Comparison of ENCODE assay signal across 1 cellular context in the genomic region with DNA sequence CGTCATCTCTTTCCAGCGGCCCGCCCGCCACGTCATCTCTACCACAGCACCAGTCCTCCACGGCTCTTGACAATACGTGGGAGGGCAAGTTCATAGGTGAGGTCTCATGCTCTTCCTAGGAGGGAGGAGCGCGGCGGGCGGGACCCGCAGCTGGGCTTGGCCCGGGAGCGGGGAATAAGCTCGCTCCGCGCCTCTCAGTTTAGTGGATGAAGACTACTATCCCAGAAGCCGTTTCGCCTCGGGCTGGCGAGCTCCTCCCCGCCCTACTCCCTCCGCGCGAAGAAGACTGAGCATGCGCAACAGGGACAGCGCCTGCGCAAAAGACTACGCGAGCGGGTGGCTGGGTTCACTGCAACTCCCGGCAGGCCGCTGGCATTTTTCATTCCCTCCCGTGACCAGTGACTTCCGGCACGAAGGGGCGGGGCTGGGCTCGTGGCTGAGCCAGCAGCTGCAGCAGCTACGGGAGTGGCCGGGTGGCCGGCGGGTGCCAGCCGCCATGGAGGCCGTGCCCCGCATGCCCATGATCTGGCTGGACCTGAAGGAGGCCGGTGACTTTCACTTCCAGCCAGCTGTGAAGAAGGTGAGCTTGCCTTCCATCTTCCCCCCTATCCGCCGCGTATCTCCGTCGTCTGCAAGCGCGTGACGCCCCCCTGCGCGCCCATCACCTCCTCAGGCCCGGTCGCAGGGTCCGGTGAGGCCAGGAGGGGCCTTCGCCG.
A peak's percentile ranks its signal among the peaks of the same experiment; 100 is the strongest.
TF ChIP-seq lines count a peak whose summit lies in the region.

A gene with protein sequence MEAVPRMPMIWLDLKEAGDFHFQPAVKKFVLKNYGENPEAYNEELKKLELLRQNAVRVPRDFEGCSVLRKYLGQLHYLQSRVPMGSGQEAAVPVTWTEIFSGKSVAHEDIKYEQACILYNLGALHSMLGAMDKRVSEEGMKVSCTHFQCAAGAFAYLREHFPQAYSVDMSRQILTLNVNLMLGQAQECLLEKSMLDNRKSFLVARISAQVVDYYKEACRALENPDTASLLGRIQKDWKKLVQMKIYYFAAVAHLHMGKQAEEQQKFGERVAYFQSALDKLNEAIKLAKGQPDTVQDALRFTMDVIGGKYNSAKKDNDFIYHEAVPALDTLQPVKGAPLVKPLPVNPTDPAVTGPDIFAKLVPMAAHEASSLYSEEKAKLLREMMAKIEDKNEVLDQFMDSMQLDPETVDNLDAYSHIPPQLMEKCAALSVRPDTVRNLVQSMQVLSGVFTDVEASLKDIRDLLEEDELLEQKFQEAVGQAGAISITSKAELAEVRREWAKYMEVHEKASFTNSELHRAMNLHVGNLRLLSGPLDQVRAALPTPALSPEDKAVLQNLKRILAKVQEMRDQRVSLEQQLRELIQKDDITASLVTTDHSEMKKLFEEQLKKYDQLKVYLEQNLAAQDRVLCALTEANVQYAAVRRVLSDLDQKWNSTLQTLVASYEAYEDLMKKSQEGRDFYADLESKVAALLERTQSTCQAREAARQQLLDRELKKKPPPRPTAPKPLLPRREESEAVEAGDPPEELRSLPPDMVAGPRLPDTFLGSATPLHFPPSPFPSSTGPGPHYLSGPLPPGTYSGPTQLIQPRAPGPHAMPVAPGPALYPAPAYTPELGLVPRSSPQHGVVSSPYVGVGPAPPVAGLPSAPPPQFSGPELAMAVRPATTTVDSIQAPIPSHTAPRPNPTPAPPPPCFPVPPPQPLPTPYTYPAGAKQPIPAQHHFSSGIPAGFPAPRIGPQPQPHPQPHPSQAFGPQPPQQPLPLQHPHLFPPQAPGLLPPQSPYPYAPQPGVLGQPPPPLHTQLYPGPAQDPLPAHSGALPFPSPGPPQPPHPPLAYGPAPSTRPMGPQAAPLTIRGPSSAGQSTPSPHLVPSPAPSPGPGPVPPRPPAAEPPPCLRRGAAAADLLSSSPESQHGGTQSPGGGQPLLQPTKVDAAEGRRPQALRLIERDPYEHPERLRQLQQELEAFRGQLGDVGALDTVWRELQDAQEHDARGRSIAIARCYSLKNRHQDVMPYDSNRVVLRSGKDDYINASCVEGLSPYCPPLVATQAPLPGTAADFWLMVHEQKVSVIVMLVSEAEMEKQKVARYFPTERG (N-terminal part only) (plus strand): TSS at position 421 of the 716 bp plus-strand sequence. CDS start 76 bp downstream, at position 497.

TF ChIP-seq in A549, 52 proteins besides CTCF, POLR2A, EP300 and RAD21 (continued from another document):
- 0 out of 2 replicates have a peak, but pooled peaks have one; percentile 30 for TF ChIP-seq EHF (CRISPR knock-in tag; IDR thresholded peaks at IDR 0.05)
- TF ChIP-seq CHD2 (IDR thresholded peaks at IDR 0.05; ENCODE audit: low read length, partially characterized antibody), result no peak
- TF ChIP-seq PHF8 (IDR thresholded peaks at IDR 0.05; ENCODE audit: borderline replicate concordance, low read depth), result peak; percentile 95
- no peak for TF ChIP-seq NR3C1 (IDR thresholded peaks at IDR 0.05)
- TF ChIP-seq, protein P1, sequence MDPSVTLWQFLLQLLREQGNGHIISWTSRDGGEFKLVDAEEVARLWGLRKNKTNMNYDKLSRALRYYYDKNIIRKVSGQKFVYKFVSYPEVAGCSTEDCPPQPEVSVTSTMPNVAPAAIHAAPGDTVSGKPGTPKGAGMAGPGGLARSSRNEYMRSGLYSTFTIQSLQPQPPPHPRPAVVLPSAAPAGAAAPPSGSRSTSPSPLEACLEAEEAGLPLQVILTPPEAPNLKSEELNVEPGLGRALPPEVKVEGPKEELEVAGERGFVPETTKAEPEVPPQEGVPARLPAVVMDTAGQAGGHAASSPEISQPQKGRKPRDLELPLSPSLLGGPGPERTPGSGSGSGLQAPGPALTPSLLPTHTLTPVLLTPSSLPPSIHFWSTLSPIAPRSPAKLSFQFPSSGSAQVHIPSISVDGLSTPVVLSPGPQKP (IDR thresholded peaks at IDR 0.05; ENCODE audit: low read depth, low read length), result no peak
- no peak for TF ChIP-seq RFX5 (IDR thresholded peaks at IDR 0.05)
- TF ChIP-seq BHLHE40 (IDR thresholded peaks at IDR 0.05; ENCODE audit: low read depth, low read length), result peak; percentile 88
- TF ChIP-seq RARB (CRISPR knock-in tag; IDR thresholded peaks at IDR 0.05), result no peak
- TF ChIP-seq, protein P2, sequence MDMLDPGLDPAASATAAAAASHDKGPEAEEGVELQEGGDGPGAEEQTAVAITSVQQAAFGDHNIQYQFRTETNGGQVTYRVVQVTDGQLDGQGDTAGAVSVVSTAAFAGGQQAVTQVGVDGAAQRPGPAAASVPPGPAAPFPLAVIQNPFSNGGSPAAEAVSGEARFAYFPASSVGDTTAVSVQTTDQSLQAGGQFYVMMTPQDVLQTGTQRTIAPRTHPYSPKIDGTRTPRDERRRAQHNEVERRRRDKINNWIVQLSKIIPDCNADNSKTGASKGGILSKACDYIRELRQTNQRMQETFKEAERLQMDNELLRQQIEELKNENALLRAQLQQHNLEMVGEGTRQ (IDR thresholded peaks at IDR 0.05), result peak; percentile 80
- TF ChIP-seq, protein P3, sequence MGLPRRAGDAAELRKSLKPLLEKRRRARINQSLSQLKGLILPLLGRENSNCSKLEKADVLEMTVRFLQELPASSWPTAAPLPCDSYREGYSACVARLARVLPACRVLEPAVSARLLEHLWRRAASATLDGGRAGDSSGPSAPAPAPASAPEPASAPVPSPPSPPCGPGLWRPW (IDR thresholded peaks at IDR 0.05), result no peak
- TF ChIP-seq, protein P4, sequence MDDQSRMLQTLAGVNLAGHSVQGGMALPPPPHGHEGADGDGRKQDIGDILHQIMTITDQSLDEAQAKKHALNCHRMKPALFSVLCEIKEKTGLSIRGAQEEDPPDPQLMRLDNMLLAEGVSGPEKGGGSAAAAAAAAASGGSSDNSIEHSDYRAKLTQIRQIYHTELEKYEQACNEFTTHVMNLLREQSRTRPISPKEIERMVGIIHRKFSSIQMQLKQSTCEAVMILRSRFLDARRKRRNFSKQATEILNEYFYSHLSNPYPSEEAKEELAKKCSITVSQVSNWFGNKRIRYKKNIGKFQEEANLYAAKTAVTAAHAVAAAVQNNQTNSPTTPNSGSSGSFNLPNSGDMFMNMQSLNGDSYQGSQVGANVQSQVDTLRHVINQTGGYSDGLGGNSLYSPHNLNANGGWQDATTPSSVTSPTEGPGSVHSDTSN (IDR thresholded peaks at IDR 0.05), result peak; percentile 7; the same call in 1 of the 2 replicates
- TF ChIP-seq RNF2 (IDR thresholded peaks at IDR 0.05; ENCODE audit: borderline replicate concordance, low read depth), result no peak
- no peak for TF ChIP-seq MAFK (IDR thresholded peaks at IDR 0.05; ENCODE audit: partially characterized antibody)
- TF ChIP-seq JUNB (IDR thresholded peaks at IDR 0.05), result no peak
- TF ChIP-seq HDAC2 (IDR thresholded peaks at IDR 0.05), result no peak
- TF ChIP-seq, protein P5, sequence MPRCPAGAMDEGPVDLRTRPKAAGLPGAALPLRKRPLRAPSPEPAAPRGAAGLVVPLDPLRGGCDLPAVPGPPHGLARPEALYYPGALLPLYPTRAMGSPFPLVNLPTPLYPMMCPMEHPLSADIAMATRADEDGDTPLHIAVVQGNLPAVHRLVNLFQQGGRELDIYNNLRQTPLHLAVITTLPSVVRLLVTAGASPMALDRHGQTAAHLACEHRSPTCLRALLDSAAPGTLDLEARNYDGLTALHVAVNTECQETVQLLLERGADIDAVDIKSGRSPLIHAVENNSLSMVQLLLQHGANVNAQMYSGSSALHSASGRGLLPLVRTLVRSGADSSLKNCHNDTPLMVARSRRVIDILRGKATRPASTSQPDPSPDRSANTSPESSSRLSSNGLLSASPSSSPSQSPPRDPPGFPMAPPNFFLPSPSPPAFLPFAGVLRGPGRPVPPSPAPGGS (IDR thresholded peaks at IDR 0.05), result peak; percentile 60; the same call in 2 of the 3 replicates
- no peak for TF ChIP-seq SREBF2 (IDR thresholded peaks at IDR 0.05)
- TF ChIP-seq EHMT2 (IDR thresholded peaks at IDR 0.05; ENCODE audit: low read depth), result no peak
- 0 out of 2 replicates have a peak, but pooled peaks have one; percentile 74 for TF ChIP-seq TP53 (CRISPR knock-in tag; IDR thresholded peaks at IDR 0.05)
- TF ChIP-seq ZFP36 (IDR thresholded peaks at IDR 0.05; ENCODE audit: borderline replicate concordance, partially characterized antibody), result no peak
- TF ChIP-seq CBX2 (IDR thresholded peaks at IDR 0.05; ENCODE audit: borderline replicate concordance, low read depth), result no peak
- TF ChIP-seq, protein P6, sequence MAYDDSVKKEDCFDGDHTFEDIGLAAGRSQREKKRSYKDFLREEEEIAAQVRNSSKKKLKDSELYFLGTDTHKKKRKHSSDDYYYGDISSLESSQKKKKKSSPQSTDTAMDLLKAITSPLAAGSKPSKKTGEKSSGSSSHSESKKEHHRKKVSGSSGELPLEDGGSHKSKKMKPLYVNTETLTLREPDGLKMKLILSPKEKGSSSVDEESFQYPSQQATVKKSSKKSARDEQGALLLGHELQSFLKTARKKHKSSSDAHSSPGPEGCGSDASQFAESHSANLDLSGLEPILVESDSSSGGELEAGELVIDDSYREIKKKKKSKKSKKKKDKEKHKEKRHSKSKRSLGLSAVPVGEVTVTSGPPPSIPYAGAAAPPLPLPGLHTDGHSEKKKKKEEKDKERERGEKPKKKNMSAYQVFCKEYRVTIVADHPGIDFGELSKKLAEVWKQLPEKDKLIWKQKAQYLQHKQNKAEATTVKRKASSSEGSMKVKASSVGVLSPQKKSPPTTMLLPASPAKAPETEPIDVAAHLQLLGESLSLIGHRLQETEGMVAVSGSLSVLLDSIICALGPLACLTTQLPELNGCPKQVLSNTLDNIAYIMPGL (CRISPR knock-in tag; IDR thresholded peaks at IDR 0.05; ENCODE audit: borderline replicate concordance), result no peak
- TF ChIP-seq FOXS1 (CRISPR knock-in tag; IDR thresholded peaks at IDR 0.05), result no peak
- TF ChIP-seq, protein P7, sequence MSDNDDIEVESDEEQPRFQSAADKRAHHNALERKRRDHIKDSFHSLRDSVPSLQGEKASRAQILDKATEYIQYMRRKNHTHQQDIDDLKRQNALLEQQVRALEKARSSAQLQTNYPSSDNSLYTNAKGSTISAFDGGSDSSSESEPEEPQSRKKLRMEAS (IDR thresholded peaks at IDR 0.05), result peak; percentile 63; the same call in 1 of the 2 replicates
- TF ChIP-seq CEBPB (IDR thresholded peaks at IDR 0.05), result no peak
- no peak for TF ChIP-seq ZNF302 (CRISPR knock-in tag; IDR thresholded peaks at IDR 0.05)
- no peak for TF ChIP-seq RCOR1 (IDR thresholded peaks at IDR 0.05; ENCODE audit: low read depth, low read length)
- TF ChIP-seq KDM5A (IDR thresholded peaks at IDR 0.05), result no peak
- no peak for TF ChIP-seq HEYL (CRISPR knock-in tag; IDR thresholded peaks at IDR 0.05)
- no peak for TF ChIP-seq POLR2AphosphoS2 (conservative IDR thresholded peaks at IDR 0.05; ENCODE audit: low read length)
- TF ChIP-seq HOXB13 (CRISPR knock-in tag; IDR thresholded peaks at IDR 0.05; ENCODE audit: low read depth), result no peak
- TF ChIP-seq ESRRA (IDR thresholded peaks at IDR 0.05; ENCODE audit: borderline replicate concordance, low read length), result no peak
- TF ChIP-seq FOSL2 (IDR thresholded peaks at IDR 0.05), result no peak
- 0 out of 2 replicates have a peak, but pooled peaks have one; percentile 2 for TF ChIP-seq FOSL2 (CRISPR knock-in tag; IDR thresholded peaks at IDR 0.05)
- TF ChIP-seq NFE2L2 (conservative IDR thresholded peaks at IDR 0.05; ENCODE audit: low read length), result no peak
- TF ChIP-seq, protein P8, sequence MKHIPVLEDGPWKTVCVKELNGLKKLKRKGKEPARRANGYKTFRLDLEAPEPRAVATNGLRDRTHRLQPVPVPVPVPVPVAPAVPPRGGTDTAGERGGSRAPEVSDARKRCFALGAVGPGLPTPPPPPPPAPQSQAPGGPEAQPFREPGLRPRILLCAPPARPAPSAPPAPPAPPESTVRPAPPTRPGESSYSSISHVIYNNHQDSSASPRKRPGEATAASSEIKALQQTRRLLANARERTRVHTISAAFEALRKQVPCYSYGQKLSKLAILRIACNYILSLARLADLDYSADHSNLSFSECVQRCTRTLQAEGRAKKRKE (CRISPR knock-in tag; IDR thresholded peaks at IDR 0.05; ENCODE audit: low read depth), result peak; percentile 45; the same call in 1 of the 2 replicates
- peak; percentile 64; the same call in 1 of the 2 replicates for TF ChIP-seq TFCP2L1 (CRISPR knock-in tag; IDR thresholded peaks at IDR 0.05)
- TF ChIP-seq KDM1A (IDR thresholded peaks at IDR 0.05; ENCODE audit: low read depth), result no peak
- TF ChIP-seq HOXA7 (CRISPR knock-in tag; IDR thresholded peaks at IDR 0.05), result peak; percentile 65; the same call in 1 of the 2 replicates
- no peak for TF ChIP-seq HOXB5 (CRISPR knock-in tag; IDR thresholded peaks at IDR 0.05)
- TF ChIP-seq MAZ (IDR thresholded peaks at IDR 0.05; ENCODE audit: borderline replicate concordance, low read depth, low read length), result no peak
- TF ChIP-seq, protein P9, sequence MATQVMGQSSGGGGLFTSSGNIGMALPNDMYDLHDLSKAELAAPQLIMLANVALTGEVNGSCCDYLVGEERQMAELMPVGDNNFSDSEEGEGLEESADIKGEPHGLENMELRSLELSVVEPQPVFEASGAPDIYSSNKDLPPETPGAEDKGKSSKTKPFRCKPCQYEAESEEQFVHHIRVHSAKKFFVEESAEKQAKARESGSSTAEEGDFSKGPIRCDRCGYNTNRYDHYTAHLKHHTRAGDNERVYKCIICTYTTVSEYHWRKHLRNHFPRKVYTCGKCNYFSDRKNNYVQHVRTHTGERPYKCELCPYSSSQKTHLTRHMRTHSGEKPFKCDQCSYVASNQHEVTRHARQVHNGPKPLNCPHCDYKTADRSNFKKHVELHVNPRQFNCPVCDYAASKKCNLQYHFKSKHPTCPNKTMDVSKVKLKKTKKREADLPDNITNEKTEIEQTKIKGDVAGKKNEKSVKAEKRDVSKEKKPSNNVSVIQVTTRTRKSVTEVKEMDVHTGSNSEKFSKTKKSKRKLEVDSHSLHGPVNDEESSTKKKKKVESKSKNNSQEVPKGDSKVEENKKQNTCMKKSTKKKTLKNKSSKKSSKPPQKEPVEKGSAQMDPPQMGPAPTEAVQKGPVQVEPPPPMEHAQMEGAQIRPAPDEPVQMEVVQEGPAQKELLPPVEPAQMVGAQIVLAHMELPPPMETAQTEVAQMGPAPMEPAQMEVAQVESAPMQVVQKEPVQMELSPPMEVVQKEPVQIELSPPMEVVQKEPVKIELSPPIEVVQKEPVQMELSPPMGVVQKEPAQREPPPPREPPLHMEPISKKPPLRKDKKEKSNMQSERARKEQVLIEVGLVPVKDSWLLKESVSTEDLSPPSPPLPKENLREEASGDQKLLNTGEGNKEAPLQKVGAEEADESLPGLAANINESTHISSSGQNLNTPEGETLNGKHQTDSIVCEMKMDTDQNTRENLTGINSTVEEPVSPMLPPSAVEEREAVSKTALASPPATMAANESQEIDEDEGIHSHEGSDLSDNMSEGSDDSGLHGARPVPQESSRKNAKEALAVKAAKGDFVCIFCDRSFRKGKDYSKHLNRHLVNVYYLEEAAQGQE (IDR thresholded peaks at IDR 0.05), result peak; percentile 34; the same call in 1 of the 2 replicates
- no peak for TF ChIP-seq ZC3H11A (IDR thresholded peaks at IDR 0.05)
- TF ChIP-seq ZSCAN20 (CRISPR knock-in tag; IDR thresholded peaks at IDR 0.05), result no peak
